Comparison of ENCODE assay signal across 21 cellular contexts in genomic region chr10:71253981-71254818, GRCh38. TPM values are rescaled to one million over a fixed set of nuclear protein-coding genes. Genes with fewer than 3 reads are reported as not detected.
A peak's percentile ranks its signal among the peaks of the same experiment; 100 is the strongest.
DNase-seq lines count a peak whose midpoint lies in the region; ATAC-seq, FAIRE-seq and TF ChIP-seq lines count a peak whose summit lies in the region.
"Had no signal": no experiment of that assay in that cellular context is flagged by ENCODE, and none has a peak within 500 bp of the region (broad histone marks: within the 10 kb centered on the region; RNA-seq: fewer than 3 reads in every experiment).

No MANE protein-coding gene starts in this region.

- TF ChIP-seq CTCF in astrocyte (IDR thresholded peaks at IDR 0.05; ENCODE audit: insufficient read depth, low read depth, low read length) (no peak), omental fat pad (IDR thresholded peaks at IDR 0.05) (no peak)

- H3K9ac ChIP-seq in astrocyte (ENCODE audit: low read length) = no peak overlapping the region

- peak overlapping the region; percentile 72 for H3K4me2 ChIP-seq in astrocyte (ENCODE audit: low read length)

- no peak for FAIRE-seq in astrocyte (lab: Jason Lieb, UNC)
- FAIRE-seq: bronchial epithelial cell, GM12892 had no signal

- no peak overlapping the region for H3K4me3 ChIP-seq in astrocyte (ENCODE audit: insufficient read depth, low read depth, low read length)
- H3K4me3 ChIP-seq: dorsolateral prefrontal cortex, sigmoid colon had no signal

- H3K79me2 ChIP-seq in astrocyte (ENCODE audit: insufficient read depth, low read length) = peaks cover 16% of the 10 kb centered on the region

- peaks cover 6% of the 10 kb centered on the region for H3K27me3 Mint-ChIP-seq in astrocyte (ENCODE audit: low read depth, unreplicated experiment)
- H3K27me3 Mint-ChIP-seq in memory B cell = peaks cover 19% of the 10 kb centered on the region

- H3K4me3 Mint-ChIP-seq in astrocyte (ENCODE audit: unreplicated experiment) (no peak overlapping the region), memory B cell (no peak overlapping the region)

- peak; percentile 37 for DNase-seq in left ventricle myocardium superior
- DNase-seq in left cardiac atrium = no peak
- no peak for DNase-seq in astrocyte (ENCODE audit: low read depth)
- DNase-seq in memory B cell (ENCODE audit: low spot score in 2 of 2) = no peak
- DNase-seq in DMS79 (lab: John Stamatoyannopoulos, UW) = no peak
- no peak for DNase-seq in omental fat pad (ENCODE audit: low spot score)
- no peak for DNase-seq in KBM-7
- DNase-seq: ACHN, activated gamma-delta T cell, DMS153, dorsolateral prefrontal cortex, erythroblast, foreskin melanocyte, GF-D8, KG1, NCI-H2029 treated with DMSO at 0.1 percent for 48 hours, sigmoid colon, T-helper 1 cell had no signal

- H3K4me1 Mint-ChIP-seq in astrocyte (ENCODE audit: low read depth, unreplicated experiment) (peaks cover 28% of the 10 kb centered on the region), memory B cell (peaks cover 5% of the 10 kb centered on the region)

- no peak overlapping the region for H2AFZ ChIP-seq in astrocyte (ENCODE audit: low read depth, low read length)

- H3K4me1 ChIP-seq in astrocyte (ENCODE audit: insufficient read depth, low read length) = peaks cover 20% of the 10 kb centered on the region

- H3K36me3 ChIP-seq in astrocyte (ENCODE audit: insufficient read depth, low read length) = no peaks in the 10 kb centered on the region
- H3K36me3 ChIP-seq: sigmoid colon had no signal

- ATAC-seq in left ventricle myocardium superior (no peak), left cardiac atrium (no peak), memory B cell (ENCODE audit: low read depth) (peak; percentile 35), GM18502 (IDR thresholded peaks at IDR 0.05; ENCODE audit: poor library complexity, unreplicated experiment) (no peak), omental fat pad (ENCODE audit: low FRiP score) (no peak)

- no peaks in the 10 kb centered on the region for H3K9me3 Mint-ChIP-seq in astrocyte (ENCODE audit: unreplicated experiment)
- no peaks in the 10 kb centered on the region for H3K9me3 Mint-ChIP-seq in memory B cell

- no peak overlapping the region for H3K27ac ChIP-seq in astrocyte (ENCODE audit: low read depth, low read length)
- H3K27ac ChIP-seq: sigmoid colon had no signal

- intact Hi-C loops in left ventricle myocardium superior (cut with micrococcal nuclease) (no loop called here), left cardiac atrium (cut with DNase I) (no loop called here)

- H3K27ac Mint-ChIP-seq in astrocyte (ENCODE audit: unreplicated experiment) = no peak overlapping the region
- no peak overlapping the region for H3K27ac Mint-ChIP-seq in memory B cell

- in situ Hi-C loops in KBM-7 (cut with MboI; ENCODE audit: low pct_unique_long_range_greater_than_20kb, low sequenced_read_pairs) = no loop called here

- H3K27me3 ChIP-seq in astrocyte (ENCODE audit: insufficient read depth, low read length) = no peaks in the 10 kb centered on the region
- H3K27me3 ChIP-seq: dorsolateral prefrontal cortex, sigmoid colon had no signal

- no peaks in the 10 kb centered on the region for H3K9me3 ChIP-seq in astrocyte (ENCODE audit: insufficient read depth, low read depth, low read length)
- H3K9me3 ChIP-seq: sigmoid colon had no signal

- H4K20me1 ChIP-seq in astrocyte (ENCODE audit: insufficient read depth, low read length) = peaks cover 45% of the 10 kb centered on the region

- H3K36me3 Mint-ChIP-seq in astrocyte (ENCODE audit: low read depth, unreplicated experiment) = peaks cover 9% of the 10 kb centered on the region
- no peaks in the 10 kb centered on the region for H3K36me3 Mint-ChIP-seq in memory B cell

RNA-seq across cellular contexts. Expression of gene UNC5B, which starts 41.8 kb away (rescaled TPM):
- total RNA-seq in left ventricle myocardium superior (12.8 TPM), left cardiac atrium (10 to 100 TPM; 12.4 to 17.7 TPM), astrocyte (15.0 and 32.8 TPM in 2 replicates), omental fat pad (1 to 10 TPM; 3.4 to 5.2 (median 3.9) TPM)
